8 cellular contexts compared by ENCODE assay signal in genomic region chr1:154961497-154962237, GRCh38. TPM values are rescaled to one million over a fixed set of nuclear protein-coding genes. Genes with fewer than 3 reads are reported as not detected.
DNase-seq lines count a peak whose midpoint lies in the region; ATAC-seq and TF ChIP-seq lines count a peak whose summit lies in the region.

TSS of gene PYGO2 (minus strand) at chr1:154961782. CDS start at chr1:154961576, 206 bp downstream.

- H3K27ac Mint-ChIP-seq in Caco-2 (ENCODE audit: unreplicated experiment): peak within 1 kb of the TSS; percentile 81

- H3K9me2 ChIP-seq in OCI-LY1 (ENCODE audit: low read depth, low read length): no peaks in the 10 kb centered on the region

- H3K9me3 Mint-ChIP-seq in Caco-2 (ENCODE audit: unreplicated experiment): no peaks in the 10 kb centered on the region

- ATAC-seq in GM19463 (IDR thresholded peaks at IDR 0.05; ENCODE audit: unreplicated experiment): peak; percentile 79

- DNase-seq in Caco-2 (peak; percentile 80 to 90), HPDE6-E6E7 (ENCODE audit: extremely low spot score) (peak; percentile 79), activated T-cell treated with anti-CD3 and anti-CD28 coated beads for 24 hours (ENCODE audit: low read depth) (peak; percentile 73), epithelial cell of prostate (ENCODE audit: low read depth, low spot score) (no peak), mucosa of gallbladder (ENCODE audit: low spot score) (peak; percentile 63)
- peak; percentile 60 for DNase-seq in stimulated activated CD8-positive, alpha-beta memory T cell treated with anti-CD3 and anti-CD28 coated beads, Interleukin-7, amount 100 ng/mL, for 24 hours (ENCODE audit: low read depth)

- BruUV-seq in Caco-2 (replicated peaks; lab: Mats Ljungman, UMichigan): no TSS peak

- H3K27me3 ChIP-seq in Caco-2 (replicated peaks; ENCODE audit: control insufficient read depth, insufficient read depth, low read length) (no peaks in the 10 kb centered on the region), OCI-LY1 (ENCODE audit: insufficient read depth, low read length) (no peaks in the 10 kb centered on the region)

- TF ChIP-seq CTCF in Caco-2 (IDR thresholded peaks at IDR 0.05; ENCODE audit: insufficient read depth in 1 of 2, low read depth in 1 of 2, low read length in 1 of 2, severe bottlenecking in 1 of 2, unreplicated experiment in 1 of 2) (peak; percentile 23 to 55), OCI-LY1 (IDR thresholded peaks at IDR 0.05; ENCODE audit: low read length) (peak; percentile 80)

- no peak within 1 kb of the TSS for H2AFZ ChIP-seq in OCI-LY1 (ENCODE audit: low read length)

- intact Hi-C loops in Caco-2 (cut with micrococcal nuclease; ENCODE audit: unreplicated experiment): loop anchor here (1.0 kb wide), 3 partner anchors 11 to 39 kb away; no protein-coding TSS in a partner anchor

- H3K36me3 ChIP-seq in Caco-2 (ENCODE audit: control insufficient read depth, insufficient read depth, low read length) (peaks cover 4% of the 10 kb centered on the region), OCI-LY1 (ENCODE audit: insufficient read depth, low read length) (peaks cover 44% of the 10 kb centered on the region)

- H3K79me2 ChIP-seq in OCI-LY1 (ENCODE audit: insufficient read depth, low read length): peaks cover 5% of the 10 kb centered on the region; the same call in 1 of the 2 replicates

- no peaks in the 10 kb centered on the region for H3K27me3 Mint-ChIP-seq in Caco-2 (ENCODE audit: insufficient read depth, unreplicated experiment)

- H4K20me1 ChIP-seq in OCI-LY1 (ENCODE audit: insufficient read depth, low read length): no peaks in the 10 kb centered on the region

- H3K4me1 Mint-ChIP-seq in Caco-2 (ENCODE audit: low read depth, unreplicated experiment): peaks cover 16% of the 10 kb centered on the region

- H3K4me1 ChIP-seq in Caco-2 (peaks cover 12% of the 10 kb centered on the region), OCI-LY1 (ENCODE audit: insufficient read depth, low read length, severe bottlenecking) (peaks cover 32% of the 10 kb centered on the region)

- H3K4me3 Mint-ChIP-seq in Caco-2 (ENCODE audit: unreplicated experiment): peak within 1 kb of the TSS; percentile 88

- H3K4me2 ChIP-seq in OCI-LY1 (ENCODE audit: low read length): peak within 1 kb of the TSS; percentile 71

- POLR2A ChIA-PET in Caco-2 (lab: Charles Lee): interaction anchor here (0.6 to 2.1 kb wide), 11 partner anchors 9 to 41 kb away, joined by 3 to 20 read pairs (median 6); partner anchors contain the start of genes CKS1B, FLAD1, LENEP and PMVK

- H3F3A ChIP-seq in OCI-LY1 (ENCODE audit: insufficient read depth, low read length): no peaks in the 10 kb centered on the region

- H3K27ac ChIP-seq in OCI-LY1 (ENCODE audit: low read depth, low read length, poor library complexity, severe bottlenecking) (peak within 1 kb of the TSS; percentile 81), epithelial cell of prostate (peak within 1 kb of the TSS; percentile 92)

- peaks cover 56% of the 10 kb centered on the region for H3K36me3 Mint-ChIP-seq in Caco-2 (ENCODE audit: insufficient read depth, unreplicated experiment)

- CTCF ChIA-PET in Caco-2 (lab: Charles Lee): interaction anchor here (0.6 to 1.6 kb wide), 11 partner anchors 9 to 123 kb away, joined by 3 to 17 read pairs (median 6); partner anchors contain the start of genes CKS1B and FLAD1

- H3K9ac ChIP-seq in OCI-LY1 (ENCODE audit: low read length): peak within 1 kb of the TSS; percentile 99

- H3K9me3 ChIP-seq in Caco-2 (no peaks in the 10 kb centered on the region), OCI-LY1 (ENCODE audit: low read length) (no peaks in the 10 kb centered on the region)

- H3K4me3 ChIP-seq in Caco-2 (ENCODE audit: low read depth, low read length) (peak within 1 kb of the TSS; percentile 95), OCI-LY1 (ENCODE audit: low read depth, low read length, poor library complexity, severe bottlenecking) (peak within 1 kb of the TSS; percentile 75)

RNA-seq across cellular contexts. Expression of gene PYGO2, which starts in this region (rescaled TPM):
- total RNA-seq in Caco-2 (2022): 34.1 and 34.9 TPM in 2 replicates
- total RNA-seq in mucosa of gallbladder: 54.5 TPM
